In the genomic region with DNA sequence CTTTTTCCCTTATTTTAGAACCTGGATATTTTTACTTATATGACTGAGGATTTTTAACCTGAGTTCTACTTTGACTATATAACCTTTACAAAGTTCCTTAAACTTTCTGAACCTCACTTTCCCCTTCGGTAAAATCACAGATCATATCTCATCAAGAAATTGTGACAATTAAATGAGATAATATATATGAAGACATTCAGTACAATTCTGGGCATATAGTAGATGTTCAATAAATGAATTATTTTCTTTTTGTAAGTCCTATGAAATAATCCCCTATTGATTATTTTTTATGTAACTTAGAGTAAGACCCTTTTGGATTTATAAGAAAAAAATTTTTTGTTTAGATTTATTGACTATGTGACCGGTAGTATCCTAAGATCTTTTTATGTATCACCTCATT, we compare ENCODE assay signal across 27 cellular contexts.
"Had no signal": no experiment of that assay in that cellular context is flagged by ENCODE, and none has a peak within 500 bp of the region (broad histone marks: within the 10 kb centered on the region; RNA-seq: fewer than 3 reads in every experiment).

No MANE protein-coding gene starts in this region.

- H3K4me3 ChIP-seq: colonic mucosa, esophagus squamous epithelium, gastroesophageal sphincter, heart left ventricle, hepatocyte, left lung, lower lobe of right lung, mucosa of descending colon had no signal

- H3K27ac ChIP-seq: colonic mucosa, epithelial cell of prostate, esophagus squamous epithelium, gastroesophageal sphincter, heart left ventricle, hepatocyte, left lung, lower lobe of right lung had no signal

- H3K27me3 Mint-ChIP-seq: dendritic cell treated with granulocyte-macrophage colony-stimulating factor and Interleukin-4, amounts not matched to agents 40 ng/mL and 50 ng/mL, for 4 days; effector memory CD8-positive, alpha-beta T cell; naive B cell; naive thymus-derived CD8-positive, alpha-beta T cell had no signal

- H3K27ac Mint-ChIP-seq: dendritic cell treated with granulocyte-macrophage colony-stimulating factor and Interleukin-4, amounts not matched to agents 40 ng/mL and 50 ng/mL, for 4 days; endodermal cell; mesothelial cell of epicardium had no signal

- H3K9me3 ChIP-seq: colonic mucosa, esophagus squamous epithelium, gastroesophageal sphincter, lower lobe of right lung, mucosa of descending colon had no signal

- DNase-seq: colonic mucosa; cortex of kidney; effector CD8-positive, alpha-beta T cell; effector memory CD8-positive, alpha-beta T cell; endodermal cell; erythroblast; esophagus squamous epithelium; foreskin fibroblast; foreskin melanocyte; heart left ventricle; hypothalamus; islet precursor cell; left cardiac atrium; left lung; left ventricle myocardium superior; lower lobe of right lung; mesenchymal stem cell; mucosa of descending colon; naive B cell; naive thymus-derived CD8-positive, alpha-beta T cell had no signal

- H3K9me3 Mint-ChIP-seq: effector memory CD8-positive, alpha-beta T cell had no signal

- H3K4me1 ChIP-seq: colonic mucosa, esophagus squamous epithelium, gastroesophageal sphincter, heart left ventricle, left lung, lower lobe of right lung had no signal

- FAIRE-seq: endometrium had no signal

- H3K4me3 Mint-ChIP-seq: dendritic cell treated with granulocyte-macrophage colony-stimulating factor and Interleukin-4, amounts not matched to agents 40 ng/mL and 50 ng/mL, for 4 days; effector memory CD8-positive, alpha-beta T cell; endodermal cell; mesothelial cell of epicardium; naive B cell; naive thymus-derived CD8-positive, alpha-beta T cell had no signal

- H3K4me1 Mint-ChIP-seq: endodermal cell; mesothelial cell of epicardium; naive B cell; naive thymus-derived CD8-positive, alpha-beta T cell had no signal

- ATAC-seq: effector memory CD8-positive, alpha-beta T cell; esophagus mucosa; gastroesophageal sphincter; heart left ventricle; left cardiac atrium; left lung; left ventricle myocardium superior; lower lobe of right lung; mucosa of descending colon; naive thymus-derived CD8-positive, alpha-beta T cell had no signal
